ENCODE assay signal across 12 cellular contexts in genomic region chr16:27244363-27244755, GRCh38. TPM values are rescaled to one million over a fixed set of nuclear protein-coding genes. Genes with fewer than 3 reads are reported as not detected.
DNase-seq lines count a peak whose midpoint lies in the region; ATAC-seq and TF ChIP-seq lines count a peak whose summit lies in the region.
"Had no signal": no experiment of that assay in that cellular context is flagged by ENCODE, and none has a peak within 500 bp of the region (broad histone marks: within the 10 kb centered on the region; RNA-seq: fewer than 3 reads in every experiment).

No MANE protein-coding gene starts in this region.

- H3K36me3 ChIP-seq in lower lobe of right lung = no peaks in the 10 kb centered on the region

- peak overlapping the region; percentile 57 for H3K27ac Mint-ChIP-seq in T-helper 1 cell treated with Interleukin-12 subunit alpha and Interleukin-12 subunit beta and Interleukin-4 antibody, amounts not matched to agents 30 μg/mL and 1 μg/mL, for 36 hours
- peak overlapping the region; percentile 91 for H3K27ac Mint-ChIP-seq in activated T-helper 2 cell treated with anti-CD3 and anti-CD28 coated beads, Interferon-gamma antibody, Interleukin-2, Interleukin-4, amounts not matched to agents 10 μg/mL and 5 μg/mL and 100 μg/mL, durations not matched to agents 14 hours and 24 hours and 36 hours
- peak overlapping the region; percentile 4 to 23 for H3K27ac Mint-ChIP-seq in stimulated activated naive CD8-positive, alpha-beta T cell treated with anti-CD3 and anti-CD28 coated beads, Interleukin-15, amount 100 ng/mL, for 72 hours

- peak overlapping the region; percentile 28 for H3K4me3 Mint-ChIP-seq in T-helper 1 cell treated with Interleukin-12 subunit alpha and Interleukin-12 subunit beta and Interleukin-4 antibody, amounts not matched to agents 30 μg/mL and 1 μg/mL, for 36 hours
- H3K4me3 Mint-ChIP-seq in activated T-helper 2 cell treated with anti-CD3 and anti-CD28 coated beads, Interferon-gamma antibody, Interleukin-2, Interleukin-4, amounts not matched to agents 10 μg/mL and 5 μg/mL and 100 μg/mL, durations not matched to agents 14 hours and 24 hours and 36 hours (ENCODE audit: low read depth) = no peak overlapping the region
- peak overlapping the region; percentile 16 to 28 for H3K4me3 Mint-ChIP-seq in stimulated activated naive CD8-positive, alpha-beta T cell treated with anti-CD3 and anti-CD28 coated beads, Interleukin-15, amount 100 ng/mL, for 72 hours

- peaks cover 61% of the 10 kb centered on the region for H3K4me1 ChIP-seq in lower lobe of right lung

- ATAC-seq in lower lobe of right lung (no peak), GM18909 (IDR thresholded peaks at IDR 0.05; ENCODE audit: poor library complexity, unreplicated experiment) (no peak), HG03039 (IDR thresholded peaks at IDR 0.05; ENCODE audit: unreplicated experiment) (no peak)
- no peak for ATAC-seq in stimulated activated naive CD8-positive, alpha-beta T cell treated with anti-CD3 and anti-CD28 coated beads, Interleukin-15, amount 100 ng/mL, for 72 hours

- no peak for TF ChIP-seq CTCF in lower lobe of right lung (IDR thresholded peaks at IDR 0.05)

- DNase-seq in T-helper 1 cell (no peak), lower lobe of right lung (peak; percentile 35), T-helper 9 cell (no peak)
- DNase-seq in activated T-helper 2 cell treated with anti-CD3 and anti-CD28 coated beads, Interferon-gamma antibody, Interleukin-2, Interleukin-4, amounts not matched to agents 10 μg/mL and 5 μg/mL and 100 μg/mL, durations not matched to agents 14 hours and 24 hours and 36 hours (ENCODE audit: low spot score) = no peak
- DNase-seq in stimulated activated naive CD8-positive, alpha-beta T cell treated with anti-CD3 and anti-CD28 coated beads, Interleukin-15, amount 100 ng/mL, for 72 hours = no peak
- DNase-seq: MG63; stimulated activated CD4-positive, alpha-beta T cell treated with anti-CD3 and anti-CD28 coated beads, Interleukin-12 subunit alpha, Interleukin-12 subunit beta, amount 100 ng/mL, for 4 hours; stimulated activated naive CD4-positive, alpha-beta T cell had no signal

- H3K27ac ChIP-seq in lower lobe of right lung = peak overlapping the region; percentile 80
- H3K27ac ChIP-seq: 22Rv1 had no signal

- intact Hi-C loops in activated T-helper 2 cell treated with anti-CD3 and anti-CD28 coated beads, Interferon-gamma antibody, Interleukin-2, Interleukin-4, amounts not matched to agents 10 μg/mL and 5 μg/mL and 100 μg/mL, durations not matched to agents 14 hours and 24 hours and 36 hours (cut with micrococcal nuclease) = loop anchor here (2.0 kb wide), 1 partner anchor 30 kb away; no protein-coding TSS in a partner anchor
- intact Hi-C loops in lower lobe of right lung (cut with DNase I) = no loop called here

- no peak overlapping the region for H3K4me3 ChIP-seq in lower lobe of right lung
- H3K4me3 ChIP-seq: MG63 had no signal

- no peaks in the 10 kb centered on the region for H3K27me3 Mint-ChIP-seq in T-helper 1 cell treated with Interleukin-12 subunit alpha and Interleukin-12 subunit beta and Interleukin-4 antibody, amounts not matched to agents 30 μg/mL and 1 μg/mL, for 36 hours (ENCODE audit: low read depth)
- no peaks in the 10 kb centered on the region for H3K27me3 Mint-ChIP-seq in activated T-helper 2 cell treated with anti-CD3 and anti-CD28 coated beads, Interferon-gamma antibody, Interleukin-2, Interleukin-4, amounts not matched to agents 10 μg/mL and 5 μg/mL and 100 μg/mL, durations not matched to agents 14 hours and 24 hours and 36 hours (ENCODE audit: low read depth)
- H3K27me3 Mint-ChIP-seq in stimulated activated naive CD8-positive, alpha-beta T cell treated with anti-CD3 and anti-CD28 coated beads, Interleukin-15, amount 100 ng/mL, for 72 hours = no peaks in the 10 kb centered on the region

- H3K4me1 Mint-ChIP-seq in T-helper 1 cell treated with Interleukin-12 subunit alpha and Interleukin-12 subunit beta and Interleukin-4 antibody, amounts not matched to agents 30 μg/mL and 1 μg/mL, for 36 hours (ENCODE audit: low read depth) = peaks cover 63% of the 10 kb centered on the region
- peaks cover 91% of the 10 kb centered on the region for H3K4me1 Mint-ChIP-seq in activated T-helper 2 cell treated with anti-CD3 and anti-CD28 coated beads, Interferon-gamma antibody, Interleukin-2, Interleukin-4, amounts not matched to agents 10 μg/mL and 5 μg/mL and 100 μg/mL, durations not matched to agents 14 hours and 24 hours and 36 hours (ENCODE audit: low read depth)
- peaks cover 98% of the 10 kb centered on the region for H3K4me1 Mint-ChIP-seq in stimulated activated naive CD8-positive, alpha-beta T cell treated with anti-CD3 and anti-CD28 coated beads, Interleukin-15, amount 100 ng/mL, for 72 hours

- peaks cover 35% of the 10 kb centered on the region for H3K36me3 Mint-ChIP-seq in T-helper 1 cell treated with Interleukin-12 subunit alpha and Interleukin-12 subunit beta and Interleukin-4 antibody, amounts not matched to agents 30 μg/mL and 1 μg/mL, for 36 hours (ENCODE audit: low read depth)
- H3K36me3 Mint-ChIP-seq in activated T-helper 2 cell treated with anti-CD3 and anti-CD28 coated beads, Interferon-gamma antibody, Interleukin-2, Interleukin-4, amounts not matched to agents 10 μg/mL and 5 μg/mL and 100 μg/mL, durations not matched to agents 14 hours and 24 hours and 36 hours (ENCODE audit: low read depth) = peaks cover 81% of the 10 kb centered on the region

- no peaks in the 10 kb centered on the region for H3K27me3 ChIP-seq in lower lobe of right lung (ENCODE audit: low read depth)
- H3K27me3 ChIP-seq: MG63 had no signal

- no peaks in the 10 kb centered on the region for H3K9me3 Mint-ChIP-seq in T-helper 1 cell treated with Interleukin-12 subunit alpha and Interleukin-12 subunit beta and Interleukin-4 antibody, amounts not matched to agents 30 μg/mL and 1 μg/mL, for 36 hours
- no peaks in the 10 kb centered on the region for H3K9me3 Mint-ChIP-seq in activated T-helper 2 cell treated with anti-CD3 and anti-CD28 coated beads, Interferon-gamma antibody, Interleukin-2, Interleukin-4, amounts not matched to agents 10 μg/mL and 5 μg/mL and 100 μg/mL, durations not matched to agents 14 hours and 24 hours and 36 hours
- H3K9me3 Mint-ChIP-seq in stimulated activated naive CD8-positive, alpha-beta T cell treated with anti-CD3 and anti-CD28 coated beads, Interleukin-15, amount 100 ng/mL, for 72 hours = peaks cover 0 to 7% of the 10 kb centered on the region in 2 donors

- H3K9me3 ChIP-seq in lower lobe of right lung = no peaks in the 10 kb centered on the region
- H3K9me3 ChIP-seq: MG63 had no signal

RNA-seq across cellular contexts. Expression of gene NSMCE1, which starts 24.2 kb away (rescaled TPM):
- total RNA-seq in activated T-helper 2 cell treated with anti-CD3 and anti-CD28 coated beads, Interferon-gamma antibody, Interleukin-2, Interleukin-4, amounts not matched to agents 10 μg/mL and 5 μg/mL and 100 μg/mL, durations not matched to agents 14 hours and 24 hours and 36 hours = 186 and 189 TPM in 2 replicates
- total RNA-seq in lower lobe of right lung = 53.0 TPM

RNA-seq across cellular contexts. Expression of gene KDM8, which starts 41.0 kb away (rescaled TPM):
- total RNA-seq in activated T-helper 2 cell treated with anti-CD3 and anti-CD28 coated beads, Interferon-gamma antibody, Interleukin-2, Interleukin-4, amounts not matched to agents 10 μg/mL and 5 μg/mL and 100 μg/mL, durations not matched to agents 14 hours and 24 hours and 36 hours = 13.5 and 17.3 TPM in 2 replicates
- 8.6 TPM for total RNA-seq in lower lobe of right lung

Comparison
In these comparisons a context has a peak if more than half of its experiments do, and no peak if none do; other contexts are left out.
1. H3K27ac Mint-ChIP-seq: peak in every context shown above with its lines; median percentile 91 in activated T-helper 2 cell treated with anti-CD3 and anti-CD28 coated beads, Interferon-gamma antibody, Interleukin-2, Interleukin-4, amounts not matched to agents 10 μg/mL and 5 μg/mL and 100 μg/mL, durations not matched to agents 14 hours and 24 hours and 36 hours; 57 in T-helper 1 cell treated with Interleukin-12 subunit alpha and Interleukin-12 subunit beta and Interleukin-4 antibody, amounts not matched to agents 30 μg/mL and 1 μg/mL, for 36 hours; 14 in stimulated activated naive CD8-positive, alpha-beta T cell treated with anti-CD3 and anti-CD28 coated beads, Interleukin-15, amount 100 ng/mL, for 72 hours.